In the genomic region with DNA sequence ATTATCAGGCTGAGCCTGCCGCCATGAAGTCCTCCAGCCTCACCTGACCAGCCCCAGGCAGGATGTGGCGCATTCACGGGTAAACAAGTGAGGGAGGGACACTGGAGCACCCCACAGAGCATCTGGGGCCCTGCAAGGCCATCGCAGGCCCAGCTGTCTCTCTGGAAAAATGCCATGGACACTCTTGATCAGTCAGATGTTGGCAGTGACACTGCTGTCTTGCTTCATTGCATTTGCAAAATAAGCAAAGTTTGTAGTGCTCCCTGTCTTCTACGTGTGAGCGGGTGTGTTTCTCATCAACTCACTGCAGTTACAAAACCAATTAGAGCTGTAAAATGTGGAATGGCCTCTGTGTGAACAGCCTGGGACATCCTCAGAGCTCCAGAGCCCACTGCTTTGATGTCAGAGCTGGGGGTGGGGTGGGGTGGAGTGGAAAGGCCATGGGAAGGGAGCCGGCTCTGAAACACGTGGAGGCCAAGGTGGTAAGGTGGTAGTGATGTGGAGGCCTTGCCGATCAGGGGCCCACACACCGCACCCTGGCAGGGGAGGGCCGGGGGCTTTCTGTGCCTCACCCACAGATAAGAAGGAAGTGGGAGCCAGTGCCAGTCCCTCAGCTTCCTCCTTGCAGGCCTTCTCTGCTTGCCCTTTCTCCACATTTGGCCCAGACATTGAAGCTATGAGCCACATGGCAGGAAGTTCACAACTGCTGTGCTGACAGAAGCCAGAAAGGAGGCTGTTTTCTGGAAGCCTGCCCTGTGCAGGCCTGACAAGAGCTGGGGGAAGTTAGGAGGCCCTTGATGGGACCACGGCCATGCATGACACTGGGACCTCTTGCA, we compare ENCODE assay signal across 1 cellular context.
TF ChIP-seq lines count a peak whose summit lies in the region.

No MANE protein-coding gene starts in this region.

TF ChIP-seq in H1, 55 proteins besides CTCF, POLR2A, EP300 and RAD21 (continued from another document):
- TF ChIP-seq EGR1 (IDR thresholded peaks at IDR 0.05; ENCODE audit: borderline replicate concordance, low read depth, low read length), result no peak
TF ChIP-seq in H1: peak in this region for 0.
